In the genomic region with DNA sequence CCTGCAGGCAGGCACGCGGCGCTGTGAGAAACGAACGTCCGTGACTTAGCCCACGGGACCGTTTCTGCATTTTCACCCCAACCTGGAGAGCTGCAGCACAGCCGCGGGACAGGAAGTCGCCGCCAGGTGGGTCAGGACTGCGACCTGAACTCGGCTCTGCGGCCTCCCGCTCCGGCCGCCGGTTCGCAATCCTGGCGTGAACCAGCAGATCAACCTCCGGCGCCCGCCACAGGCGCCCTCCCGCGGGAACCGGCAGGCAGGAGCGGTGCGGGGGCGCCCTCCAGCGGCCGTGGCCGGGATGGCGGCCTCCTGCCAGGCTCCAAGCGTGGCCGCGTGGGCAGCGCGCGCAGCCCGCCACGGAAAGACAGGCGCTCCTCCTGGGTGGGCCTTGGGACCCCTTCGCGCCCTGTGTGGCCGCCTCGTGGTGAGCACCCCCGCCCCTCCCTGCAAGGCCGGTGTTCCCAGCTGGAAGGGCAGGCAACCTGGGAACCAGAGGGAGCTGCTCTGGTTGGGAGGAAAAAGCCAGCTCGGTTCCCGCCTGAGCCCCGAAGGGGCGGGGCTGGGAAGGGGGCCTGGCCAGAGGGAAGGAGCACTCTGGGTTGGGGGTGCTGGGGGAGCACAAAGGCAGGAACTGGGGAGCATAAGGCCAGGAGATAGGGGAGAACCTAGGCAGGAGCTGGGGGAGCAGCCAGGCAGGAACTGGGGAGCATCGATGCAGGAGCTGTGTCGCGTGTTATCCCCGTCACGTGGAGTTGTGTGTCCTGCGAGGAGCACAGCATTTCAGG, we compare ENCODE assay signal across 8 cellular contexts. TPM values are rescaled to one million over a fixed set of nuclear protein-coding genes. Genes with fewer than 3 reads are reported as not detected.
DNase-seq lines count a peak whose midpoint lies in the region; ATAC-seq and TF ChIP-seq lines count a peak whose summit lies in the region.

No MANE protein-coding gene starts in this region.

- intact Hi-C loops in left ventricle myocardium inferior (cut with micrococcal nuclease) (loop anchor here (5.0 kb wide), 1 partner anchor 97 kb away; no protein-coding TSS in a partner anchor), upper lobe of right lung (cut with DNase I) (loop anchor here (5.0 to 10.0 kb wide), 2 partner anchors 82 to 230 kb away; no protein-coding TSS in a partner anchor)

- TF ChIP-seq CTCF in DOHH2 (IDR thresholded peaks at IDR 0.05; ENCODE audit: low read depth, low read length, poor library complexity, severe bottlenecking) (peak; percentile 89), left ventricle myocardium inferior (IDR thresholded peaks at IDR 0.05; ENCODE audit: borderline replicate concordance) (peak; percentile 98), progenitor cell of endocrine pancreas (IDR thresholded peaks at IDR 0.05; ENCODE audit: unreplicated experiment) (peak; percentile 100), upper lobe of right lung (IDR thresholded peaks at IDR 0.05) (peak; percentile 99)

- H3K4me3 ChIP-seq in DOHH2 (ENCODE audit: low read length) (peak overlapping the region; percentile 70), HAP-1 (peak overlapping the region; percentile 33), adipocyte (ENCODE audit: low read length) (peak overlapping the region; percentile 74), left ventricle myocardium inferior (peak overlapping the region; percentile 64), upper lobe of right lung (peak overlapping the region; percentile 39)

- no peaks in the 10 kb centered on the region for H3K36me3 ChIP-seq in DOHH2 (ENCODE audit: control insufficient read depth, low read length)
- no peaks in the 10 kb centered on the region for H3K36me3 ChIP-seq in HAP-1 (replicated peaks)
- H3K36me3 ChIP-seq in adipocyte (ENCODE audit: control insufficient read depth, insufficient read depth, low read length, severe bottlenecking): no peaks in the 10 kb centered on the region
- no peaks in the 10 kb centered on the region for H3K36me3 ChIP-seq in left ventricle myocardium inferior
- no peaks in the 10 kb centered on the region for H3K36me3 ChIP-seq in upper lobe of right lung

- no peaks in the 10 kb centered on the region for H3K9me3 Mint-ChIP-seq in progenitor cell of endocrine pancreas (ENCODE audit: low read depth)

- in situ Hi-C loops in HAP-1 (cut with MboI; ENCODE audit: low sequenced_read_pairs): loop anchor here (5.0 to 10.0 kb wide), 3 partner anchors 90 to 227 kb away; a partner anchor contains a TSS

- H3K27me3 ChIP-seq in DOHH2 (ENCODE audit: control insufficient read depth, low read length) (no peaks in the 10 kb centered on the region), HAP-1 (ENCODE audit: low read depth) (no peaks in the 10 kb centered on the region), adipocyte (replicated peaks; ENCODE audit: control insufficient read depth, insufficient read depth, low read length) (no peaks in the 10 kb centered on the region), left ventricle myocardium inferior (ENCODE audit: low read depth) (no peaks in the 10 kb centered on the region), upper lobe of right lung (no peaks in the 10 kb centered on the region)

- peaks cover 5% of the 10 kb centered on the region for H3K4me1 Mint-ChIP-seq in progenitor cell of endocrine pancreas (ENCODE audit: low read depth)

- ATAC-seq in upper lobe of right lung: peak; percentile 90

- no peaks in the 10 kb centered on the region for H3K9me3 ChIP-seq in DOHH2 (ENCODE audit: control insufficient read depth, insufficient read depth, low read length)
- no peaks in the 10 kb centered on the region for H3K9me3 ChIP-seq in HAP-1
- no peaks in the 10 kb centered on the region for H3K9me3 ChIP-seq in adipocyte (ENCODE audit: control insufficient read depth, low read length)
- H3K9me3 ChIP-seq in left ventricle myocardium inferior (replicated peaks): no peaks in the 10 kb centered on the region
- no peaks in the 10 kb centered on the region for H3K9me3 ChIP-seq in upper lobe of right lung

- H4K20me1 ChIP-seq in DOHH2 (ENCODE audit: control insufficient read depth, insufficient read depth, low read depth, low read length): no peaks in the 10 kb centered on the region

- H3K27ac Mint-ChIP-seq in progenitor cell of endocrine pancreas: no peak overlapping the region

- H3K27ac ChIP-seq in DOHH2 (ENCODE audit: low read depth, low read length) (no peak overlapping the region), left ventricle myocardium inferior (replicated peaks) (peak overlapping the region; percentile 58), upper lobe of right lung (no peak overlapping the region)

- no peaks in the 10 kb centered on the region for H3K9me2 ChIP-seq in DOHH2 (replicated peaks; ENCODE audit: control insufficient read depth, low read length)

- H3K79me2 ChIP-seq in DOHH2 (ENCODE audit: control insufficient read depth, low read length): no peaks in the 10 kb centered on the region

- H3K27me3 Mint-ChIP-seq in progenitor cell of endocrine pancreas: peaks cover 26% of the 10 kb centered on the region

- H3K4me2 ChIP-seq in DOHH2 (ENCODE audit: low read length): peak overlapping the region; percentile 85

- H3K9ac ChIP-seq in adipocyte (ENCODE audit: low read length): peak overlapping the region; percentile 71

- no peaks in the 10 kb centered on the region for H3K36me3 Mint-ChIP-seq in progenitor cell of endocrine pancreas (ENCODE audit: insufficient read depth)

- no peak overlapping the region for H3K4me3 Mint-ChIP-seq in progenitor cell of endocrine pancreas (ENCODE audit: low read depth)

- DNase-seq in HAP-1 (ENCODE audit: low spot score in 2 of 2): peak; percentile 81 to 93
- DNase-seq in NCI-H1092 (lab: John Stamatoyannopoulos, UW): peak; percentile 51
- DNase-seq in SW480 (ENCODE audit: low spot score): peak; percentile 82
- DNase-seq in adipocyte (ENCODE audit: low read depth): peak; percentile 89
- peak; percentile 88 for DNase-seq in left ventricle myocardium inferior
- DNase-seq in progenitor cell of endocrine pancreas (ENCODE audit: low spot score, unreplicated experiment): peak; percentile 91
- DNase-seq in upper lobe of right lung: peak; percentile 95

- H3F3A ChIP-seq in DOHH2 (ENCODE audit: control insufficient read depth, insufficient read depth): no peaks in the 10 kb centered on the region

- peaks cover 29% of the 10 kb centered on the region for H3K4me1 ChIP-seq in DOHH2 (ENCODE audit: control insufficient read depth, low read length)
- H3K4me1 ChIP-seq in HAP-1: peaks cover 45% of the 10 kb centered on the region
- H3K4me1 ChIP-seq in adipocyte (ENCODE audit: control insufficient read depth, insufficient read depth, low read length): peaks cover 30% of the 10 kb centered on the region
- H3K4me1 ChIP-seq in left ventricle myocardium inferior: peaks cover 72% of the 10 kb centered on the region
- peaks cover 23% of the 10 kb centered on the region for H3K4me1 ChIP-seq in upper lobe of right lung

RNA-seq across cellular contexts. Expression of a gene that starts 28.2 kb away (rescaled TPM):
- total RNA-seq in left ventricle myocardium inferior (342 TPM), progenitor cell of endocrine pancreas (3,227 and 3,279 TPM in 2 replicates), upper lobe of right lung (2,193 TPM)

RNA-seq across cellular contexts. Expression of a gene that starts 43.8 kb away (rescaled TPM):
- 0.38 TPM for total RNA-seq in left ventricle myocardium inferior
- 4.8 and 5.3 TPM in 2 replicates for total RNA-seq in progenitor cell of endocrine pancreas
- total RNA-seq in upper lobe of right lung: 3.6 TPM
